ENCODE assay signal across 15 cellular contexts in the genomic region with DNA sequence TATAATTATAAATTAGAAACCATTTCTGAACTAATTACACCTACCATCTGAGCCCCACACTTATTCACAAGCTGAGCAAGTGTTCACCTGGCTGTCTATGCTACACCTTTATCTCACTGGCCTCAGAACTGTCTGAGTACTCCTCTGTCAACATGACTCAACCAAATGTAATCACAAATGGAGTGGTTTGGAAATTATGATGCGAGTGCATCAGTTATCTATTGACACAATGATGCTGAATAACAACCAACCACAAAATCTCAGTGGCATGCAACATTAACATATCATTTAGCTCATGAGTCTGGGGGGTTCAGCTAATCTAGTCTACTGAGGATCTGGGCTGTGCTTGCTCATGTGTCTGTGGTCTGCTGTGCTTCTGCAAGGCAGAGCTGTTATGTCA.
DNase-seq lines count a peak whose midpoint lies in the region; ATAC-seq, FAIRE-seq and TF ChIP-seq lines count a peak whose summit lies in the region.
"Had no signal": no experiment of that assay in that cellular context is flagged by ENCODE, and none has a peak within 500 bp of the region (broad histone marks: within the 10 kb centered on the region; RNA-seq: fewer than 3 reads in every experiment).

No MANE protein-coding gene starts in this region.

- H3K9me3 ChIP-seq in HCT116 (ENCODE audit: control insufficient read depth in 1 of 2, insufficient read depth in 1 of 2, low read depth in 1 of 2, low read length in 2 of 2) (no peaks in the 10 kb centered on the region), PC-3 (ENCODE audit: low read length) (no peaks in the 10 kb centered on the region)
- H3K9me3 ChIP-seq: BE2C had no signal

- H3K9ac ChIP-seq in HCT116 (ENCODE audit: low read length) = no peak overlapping the region
- peak overlapping the region; percentile 58 for H3K9ac ChIP-seq in PC-3 (ENCODE audit: low read length)

- FAIRE-seq in H54 (lab: Jason Lieb, UNC) = no peak

- RAD21 ChIA-PET in HCT116 (lab: Charles Lee; ENCODE audit: low non-redundant PET in 1 of 2, low total read pairs in 2 of 2, uncharacterized antibody in 2 of 2, unreplicated experiment in 2 of 2) = no interaction called here

- POLR2A ChIA-PET in HCT116 (lab: Charles Lee) = no interaction called here
- POLR2A ChIA-PET in PC-3 (lab: Charles Lee; ENCODE audit: unreplicated experiment) = interaction anchor here (0.6 to 1.5 kb wide), 2 partner anchors 16 to 241 kb away, joined by 3 to 5 read pairs; no protein-coding TSS in a partner anchor

- CTCF ChIA-PET in HCT116 (lab: Charles Lee) (no interaction called here), PC-3 (lab: Charles Lee) (interaction anchor here (0.5 kb wide), 1 partner anchor 41 kb away, joined by 4 read pairs; no protein-coding TSS in a partner anchor)

- no peaks in the 10 kb centered on the region for H3F3A ChIP-seq in PC-3 (ENCODE audit: low read length, unreplicated experiment)

- H4K20me1 ChIP-seq in HCT116 (ENCODE audit: insufficient read depth) (no peaks in the 10 kb centered on the region), PC-3 (ENCODE audit: low read length) (no peaks in the 10 kb centered on the region)

- H3K9me2 ChIP-seq in HCT116 (ENCODE audit: insufficient read depth) = no peaks in the 10 kb centered on the region
- H3K9me2 ChIP-seq in PC-3 (replicated peaks; ENCODE audit: low read length) = no peaks in the 10 kb centered on the region

- no peak overlapping the region for H3K4me3 ChIP-seq in HCT116 (replicated peaks in 1 of 2; ENCODE audit: low read depth in 1 of 2, low read length in 2 of 2)
- H3K4me3 ChIP-seq in PC-3 (ENCODE audit: low read length) = no peak overlapping the region
- no peak overlapping the region for H3K4me3 ChIP-seq in epithelial cell of esophagus (ENCODE audit: low read length)
- no peak overlapping the region for H3K4me3 ChIP-seq in H7 (ENCODE audit: insufficient read depth, low read depth, low read length)
- H3K4me3 ChIP-seq: PC-9 had no signal

- BruUV-seq in HCT116 (replicated peaks; lab: Mats Ljungman, UMichigan) (no TSS peak), PC-3 (replicated peaks; lab: Mats Ljungman, UMichigan) (no TSS peak)

- no peak overlapping the region for H3K4me2 ChIP-seq in HCT116 (ENCODE audit: low read length)
- peak overlapping the region; percentile 26; the same call in 1 of the 2 replicates for H3K4me2 ChIP-seq in PC-3 (ENCODE audit: low read length)
- H3K4me2 ChIP-seq: PC-9 had no signal

- H3K27me3 ChIP-seq in HCT116 (ENCODE audit: insufficient read depth, low read length) = no peaks in the 10 kb centered on the region
- no peaks in the 10 kb centered on the region for H3K27me3 ChIP-seq in PC-3 (ENCODE audit: low read length)
- H3K27me3 ChIP-seq in H7 (ENCODE audit: control insufficient read depth, insufficient read depth, low read length) = no peaks in the 10 kb centered on the region
- H3K27me3 ChIP-seq: BE2C had no signal

- ATAC-seq in HCT116 (no peak), PC-3 (peak; percentile 93)
- ATAC-seq: SK-N-SH treated with all-trans-retinoic acid at 6 μM for 48 hours had no signal

- DNase-seq in DMS53 treated with DMSO at 0.1 percent for 48 hours (lab: John Stamatoyannopoulos, UW; ENCODE audit: unreplicated experiment) (peak; percentile 34), HCT116 (ENCODE audit: low read depth, low spot score) (no peak), PC-3 (peak; percentile 94), epithelial cell of esophagus (ENCODE audit: low read depth) (peak; percentile 67), H7 (no peak), H54 (ENCODE audit: insufficient read length, low spot score) (no peak)
- no peak for DNase-seq in activated CD4-positive, alpha-beta T cell treated with anti-CD3 and anti-CD28 coated beads, Interleukin-2, amount 50 U/mL, for 1 hour
- DNase-seq: BE2C; CD4-positive, alpha-beta memory T cell; H9; IMR-90; Kasumi-1; PC-9; SHP77 had no signal

- TF ChIP-seq POLR2A in HCT116 (IDR thresholded peaks at IDR 0.05; ENCODE audit: borderline replicate concordance, extremely low read depth, insufficient read depth, insufficient read length) = no peak
- no peak for TF ChIP-seq POLR2A in H54 (IDR thresholded peaks at IDR 0.05; ENCODE audit: low read depth, low read length)

- no peak for TF ChIP-seq CTCF in HCT116 (IDR thresholded peaks at IDR 0.05 in 2 of 3, conservative IDR thresholded peaks at IDR 0.05 in 1 of 3; ENCODE audit: borderline replicate concordance in 1 of 3, insufficient read depth in 1 of 3, low read depth in 2 of 3, low read length in 2 of 3)
- TF ChIP-seq CTCF in PC-3 (conservative IDR thresholded peaks at IDR 0.05; ENCODE audit: low read depth, low read length) = no peak
- TF ChIP-seq CTCF in epithelial cell of esophagus (IDR thresholded peaks at IDR 0.05; ENCODE audit: insufficient read depth, low read depth, low read length, missing control alignments) = no peak

- intact Hi-C loops in HCT116 (cut with micrococcal nuclease) = no loop called here
- intact Hi-C loops in PC-3 (cut with micrococcal nuclease) = loop anchor here (1.0 kb wide), 1 partner anchor 15 kb away; no protein-coding TSS in a partner anchor

- TF ChIP-seq RAD21 in HCT116 (IDR thresholded peaks at IDR 0.05; ENCODE audit: low read depth) = no peak

- H3K27ac ChIP-seq in HCT116 (ENCODE audit: low read depth, low read length) = no peak overlapping the region
- H3K27ac ChIP-seq in PC-3 (ENCODE audit: low read length) = peak overlapping the region; percentile 94
- H3K27ac ChIP-seq: PC-9 had no signal

- H3K36me3 ChIP-seq in HCT116 (ENCODE audit: control insufficient read depth in 1 of 2, insufficient read depth in 2 of 2, low read length in 2 of 2) = no peaks in the 10 kb centered on the region
- H3K36me3 ChIP-seq in PC-3 (ENCODE audit: low read depth, low read length) = no peaks in the 10 kb centered on the region
- no peaks in the 10 kb centered on the region for H3K36me3 ChIP-seq in H7 (replicated peaks; ENCODE audit: control insufficient read depth, insufficient read depth, low read length)
- H3K36me3 ChIP-seq: BE2C had no signal

- H3K79me2 ChIP-seq in HCT116 (ENCODE audit: insufficient read depth, low read length) (no peaks in the 10 kb centered on the region), PC-3 (ENCODE audit: low read length) (no peaks in the 10 kb centered on the region)

- no peaks in the 10 kb centered on the region for H3K4me1 ChIP-seq in HCT116 (ENCODE audit: control insufficient read depth in 1 of 2, insufficient read depth in 2 of 2, low read length in 2 of 2)
- H3K4me1 ChIP-seq in PC-3 (ENCODE audit: insufficient read depth, low read length) = peaks cover 21% of the 10 kb centered on the region
- H3K4me1 ChIP-seq: BE2C had no signal

- H2AFZ ChIP-seq in HCT116 (ENCODE audit: low read depth, low read length, poor library complexity, severe bottlenecking) = no peak overlapping the region
- no peak overlapping the region for H2AFZ ChIP-seq in PC-3 (ENCODE audit: low read length)
- H2AFZ ChIP-seq: PC-9 had no signal

TF ChIP-seq in HCT116, 20 proteins besides CTCF, POLR2A, EP300 and RAD21:
- TF ChIP-seq FOSL1 (IDR thresholded peaks at IDR 0.05; ENCODE audit: low read depth) (peak; percentile 38; the same call in 1 of the 2 replicates), ZFX (IDR thresholded peaks at IDR 0.05) (no peak), POLR2AphosphoS5 (IDR thresholded peaks at IDR 0.05; ENCODE audit: low read depth, low read length) (no peak), SP1 (IDR thresholded peaks at IDR 0.05; ENCODE audit: low read depth) (peak; percentile 37; the same call in 1 of the 2 replicates)

Comparison
In these comparisons a context has a peak if more than half of its experiments do, and no peak if none do; other contexts are left out.
1. DNase-seq: peak in DMS53 treated with DMSO at 0.1 percent for 48 hours (single experiment), PC-3 (single experiment) and epithelial cell of esophagus (single experiment); none in HCT116 (single experiment), H7 (single experiment), H54 (single experiment) and activated CD4-positive, alpha-beta T cell treated with anti-CD3 and anti-CD28 coated beads, Interleukin-2, amount 50 U/mL, for 1 hour (single experiment).